17 cellular contexts compared by ENCODE assay signal in genomic region chr12:123028475-123028874, GRCh38.
"Had no signal": no experiment of that assay in that cellular context is flagged by ENCODE, and none has a peak within 500 bp of the region (broad histone marks: within the 10 kb centered on the region; RNA-seq: fewer than 3 reads in every experiment).

No MANE protein-coding gene starts in this region.

- H3K9me3 Mint-ChIP-seq: memory B cell, neural crest cell, type B pancreatic cell had no signal

- ATAC-seq: left cardiac atrium, lower lobe of right lung had no signal

- H3K36me3 ChIP-seq: thyroid gland had no signal

- H3K27ac ChIP-seq: coronary artery, left ventricle myocardium inferior, lower lobe of right lung, right atrium auricular region, sigmoid colon, skin epidermis, stomach, thyroid gland had no signal

- H3K9me3 ChIP-seq: left ventricle myocardium inferior, lower lobe of right lung, right atrium auricular region, sigmoid colon, stomach, thyroid gland had no signal

- H3K4me1 Mint-ChIP-seq: neural crest cell had no signal

- H3K27me3 Mint-ChIP-seq: memory B cell, type B pancreatic cell had no signal

- H3K36me3 Mint-ChIP-seq: type B pancreatic cell had no signal

- H3K4me1 ChIP-seq: right atrium auricular region, sigmoid colon, stomach had no signal

- H3K4me3 ChIP-seq: coronary artery, left ventricle myocardium inferior, lower lobe of right lung, right atrium auricular region, sigmoid colon, skin epidermis, stomach, thyroid gland had no signal

- DNase-seq: effector CD4-positive, alpha-beta T cell; foreskin melanocyte; hypothalamus; left cardiac atrium; left ventricle myocardium inferior; lower lobe of right lung; midbrain; sigmoid colon; stimulated activated CD4-positive, alpha-beta T cell treated with anti-CD3 and anti-CD28 coated beads, Interleukin-2, amount 100 ng/mL, for 24 hours; stomach had no signal

- H3K27ac Mint-ChIP-seq: memory B cell, type B pancreatic cell had no signal

- H3K27me3 ChIP-seq: right atrium auricular region, sigmoid colon, stomach, thyroid gland had no signal

- H3K4me3 Mint-ChIP-seq: memory B cell, neural crest cell, type B pancreatic cell had no signal
